8 cellular contexts compared by ENCODE assay signal in the genomic region with DNA sequence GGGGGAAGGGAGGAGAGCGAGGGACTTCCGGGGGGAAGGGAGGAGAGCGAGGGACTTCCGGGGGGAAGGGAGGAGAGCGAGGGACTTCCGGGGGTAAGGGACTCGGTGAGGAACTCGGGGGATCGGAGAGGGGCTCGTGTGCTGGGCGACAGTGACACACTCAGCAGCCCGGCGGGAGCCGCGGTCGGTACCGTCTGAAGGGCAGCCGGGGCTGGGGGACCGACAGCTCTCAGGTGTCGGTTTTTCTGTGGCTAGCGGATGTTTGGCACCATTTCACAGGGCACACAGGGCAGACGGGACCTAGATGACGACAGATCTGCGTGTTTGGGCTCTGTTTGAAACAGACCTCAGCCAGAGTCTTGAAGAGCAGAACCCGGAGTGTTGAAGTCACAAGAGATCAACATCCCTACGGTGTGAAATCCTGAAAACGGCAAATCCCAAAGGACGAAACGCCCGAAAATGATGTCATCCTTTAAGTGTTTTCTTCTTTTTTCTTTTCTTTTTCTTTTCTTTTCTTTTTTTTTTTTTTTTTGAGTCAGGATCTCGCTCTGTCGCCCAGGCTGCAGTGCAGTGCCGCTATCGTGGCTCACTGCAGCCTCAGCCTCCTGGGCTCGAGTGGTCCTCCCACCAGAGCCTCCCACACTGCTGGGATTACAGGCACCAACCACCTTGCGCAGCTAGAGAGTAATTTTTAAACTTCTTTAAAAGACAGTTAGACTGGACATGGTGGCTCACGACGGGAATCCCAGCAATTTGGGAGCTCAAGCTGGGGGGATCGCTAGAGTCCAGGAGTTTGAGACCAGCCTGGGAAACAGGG.
DNase-seq lines count a peak whose midpoint lies in the region; ATAC-seq lines count a peak whose summit lies in the region.

No MANE protein-coding gene starts in this region.

- H3K9me3 Mint-ChIP-seq in memory B cell = no peaks in the 10 kb centered on the region

- ATAC-seq in HG03103 (IDR thresholded peaks at IDR 0.05; ENCODE audit: low read depth, unreplicated experiment) (peak; percentile 48), memory B cell (ENCODE audit: low read depth) (peak; percentile 80)

- H3K4me3 Mint-ChIP-seq in memory B cell = peak overlapping the region; percentile 94

- no peaks in the 10 kb centered on the region for H3K36me3 Mint-ChIP-seq in memory B cell

- no peaks in the 10 kb centered on the region for H3K27me3 Mint-ChIP-seq in memory B cell

- peak; percentile 74 for DNase-seq in SIG-M5 treated with dmso at 0.1 percent for 504 hours (lab: John Stamatoyannopoulos, UW; ENCODE audit: unreplicated experiment)
- DNase-seq in SIG-M5 (lab: John Stamatoyannopoulos, UW) = no peak
- peak; percentile 86 for DNase-seq in NCI-H82 (lab: John Stamatoyannopoulos, UW)
- peak; percentile 53 to 78 for DNase-seq in activated CD8-positive, alpha-beta memory T cell treated with anti-CD3 and anti-CD28 coated beads for 1 hour (ENCODE audit: extremely low read depth in 1 of 2, low read depth in 1 of 2)
- peak; percentile 72 for DNase-seq in effector CD8-positive, alpha-beta T cell (lab: John Stamatoyannopoulos, UW)
- DNase-seq in memory B cell (ENCODE audit: low spot score in 2 of 2) = peak; percentile 78 to 81
- DNase-seq in stimulated activated CD8-positive, alpha-beta memory T cell treated with anti-CD3 and anti-CD28 coated beads, Interleukin-12 subunit alpha, Interleukin-12 subunit beta, amount 100 ng/mL, for 1 hour (ENCODE audit: low read depth) = peak; percentile 61

- peak overlapping the region; percentile 96 for H3K27ac Mint-ChIP-seq in memory B cell

- H3K4me1 Mint-ChIP-seq in memory B cell = peaks cover 9% of the 10 kb centered on the region
